In genomic region chr6:132560087-132560486, GRCh38 we compare ENCODE assay signal across 12 cellular contexts. TPM values are rescaled to one million over a fixed set of nuclear protein-coding genes. Genes with fewer than 3 reads are reported as not detected.
"Had no signal": no experiment of that assay in that cellular context is flagged by ENCODE, and none has a peak within 500 bp of the region (broad histone marks: within the 10 kb centered on the region; RNA-seq: fewer than 3 reads in every experiment).

No MANE protein-coding gene starts in this region.

RNA-seq across cellular contexts. Expression of gene TAAR8, which starts 7.6 kb away (rescaled TPM):
- total RNA-seq: OCI-LY7, PC-3, PC-9, Peyer's patch, Right ventricle myocardium inferior, Right ventricle myocardium superior, RPMI7951, SJCRH30, SJSA1, SK-MEL-5, T-cell had no signal
- polyA plus RNA-seq: SK-N-SH had no signal

RNA-seq across cellular contexts. Expression of gene TAAR6, which starts 10.0 kb away (rescaled TPM):
- total RNA-seq: OCI-LY7, PC-3, PC-9, Peyer's patch, Right ventricle myocardium inferior, Right ventricle myocardium superior, RPMI7951, SJCRH30, SJSA1, SK-MEL-5, T-cell had no signal
- polyA plus RNA-seq: SK-N-SH had no signal

RNA-seq across cellular contexts. Expression of gene TAAR9, which starts 22.0 kb away (rescaled TPM):
- total RNA-seq: OCI-LY7, PC-3, PC-9, Peyer's patch, Right ventricle myocardium inferior, Right ventricle myocardium superior, RPMI7951, SJCRH30, SJSA1, SK-MEL-5, T-cell had no signal
- polyA plus RNA-seq: SK-N-SH had no signal

RNA-seq across cellular contexts. Expression of gene TAAR5, which starts 29.5 kb away (rescaled TPM):
- total RNA-seq: OCI-LY7, PC-3, PC-9, Peyer's patch, Right ventricle myocardium inferior, Right ventricle myocardium superior, RPMI7951, SJCRH30, SJSA1, SK-MEL-5, T-cell had no signal
- polyA plus RNA-seq: SK-N-SH had no signal
